Comparison of ENCODE assay signal across 8 cellular contexts in genomic region chr15:40806672-40807027, GRCh38. TPM values are rescaled to one million over a fixed set of nuclear protein-coding genes. Genes with fewer than 3 reads are reported as not detected.
DNase-seq lines count a peak whose midpoint lies in the region; ATAC-seq and TF ChIP-seq lines count a peak whose summit lies in the region.

No MANE protein-coding gene starts in this region.

- CTCF ChIA-PET in BJ (lab: Yijun Ruan, JAX), result interaction anchor here (1.4 to 1.9 kb wide), 4 partner anchors 15 to 87 kb away, joined by 4 to 12 read pairs (median 6); partner anchors contain the start of gene VPS18

- intact Hi-C loops in colonic mucosa (cut with DNase I), result no loop called here

- peaks cover 7% of the 10 kb centered on the region for H3K4me1 ChIP-seq in colonic mucosa

- peak overlapping the region; percentile 96 for H3K27ac ChIP-seq in colonic mucosa

- H3K36me3 ChIP-seq in BJ (ENCODE audit: control insufficient read depth, insufficient read depth, low read length), result peaks cover 3% of the 10 kb centered on the region
- H3K36me3 ChIP-seq in colonic mucosa, result no peaks in the 10 kb centered on the region

- H3K36me3 Mint-ChIP-seq in natural killer cell treated with Interleukin-12 subunit alpha and Interleukin-12 subunit beta and Interleukin-15 and Interleukin-18, amount 100 ng/mL, for 72 hours, result peaks cover 3% of the 10 kb centered on the region

- H3K4me3 Mint-ChIP-seq in natural killer cell treated with Interleukin-12 subunit alpha and Interleukin-12 subunit beta and Interleukin-15 and Interleukin-18, amount 100 ng/mL, for 72 hours, result peak overlapping the region; percentile 100

- DNase-seq in BJ (ENCODE audit: low read depth) (no peak), colonic mucosa (no peak), occipital lobe (lab: John Stamatoyannopoulos, UW) (no peak), NCI-H146 (lab: John Stamatoyannopoulos, UW) (no peak), SK-N-DZ (ENCODE audit: low spot score) (no peak)
- DNase-seq in Jurkat, Clone E6-1 (ENCODE audit: low read depth, low spot score), result no peak
- DNase-seq in natural killer cell treated with Interleukin-12 subunit alpha and Interleukin-12 subunit beta and Interleukin-15 and Interleukin-18, amount 100 ng/mL, for 72 hours (ENCODE audit: low spot score), result no peak

- no peak for ATAC-seq in natural killer cell treated with Interleukin-12 subunit alpha and Interleukin-12 subunit beta and Interleukin-15 and Interleukin-18, amount 100 ng/mL, for 72 hours
- no peak for ATAC-seq in HG03175 (IDR thresholded peaks at IDR 0.05; ENCODE audit: unreplicated experiment)

- H3K9ac ChIP-seq in colonic mucosa (ENCODE audit: low read depth in 2 of 2, low read length in 2 of 2), result peak overlapping the region; percentile 91 to 98

- peaks cover 21 to 29% of the 10 kb centered on the region in 2 donors for H3K4me1 Mint-ChIP-seq in natural killer cell treated with Interleukin-12 subunit alpha and Interleukin-12 subunit beta and Interleukin-15 and Interleukin-18, amount 100 ng/mL, for 72 hours (ENCODE audit: low read depth in 2 of 2)

- H3K27ac Mint-ChIP-seq in natural killer cell treated with Interleukin-12 subunit alpha and Interleukin-12 subunit beta and Interleukin-15 and Interleukin-18, amount 100 ng/mL, for 72 hours, result peak overlapping the region; percentile 98 to 99

- TF ChIP-seq CTCF in BJ (IDR thresholded peaks at IDR 0.05; ENCODE audit: insufficient read depth, low read depth, low read length) (no peak), colonic mucosa (IDR thresholded peaks at IDR 0.05) (no peak)

- no peaks in the 10 kb centered on the region for H3K9me3 Mint-ChIP-seq in natural killer cell treated with Interleukin-12 subunit alpha and Interleukin-12 subunit beta and Interleukin-15 and Interleukin-18, amount 100 ng/mL, for 72 hours

- POLR2A ChIA-PET in BJ (lab: Charles Lee), result no interaction called here

- H3K27me3 ChIP-seq in BJ (ENCODE audit: control insufficient read depth, insufficient read depth, low read length) (no peaks in the 10 kb centered on the region), colonic mucosa (no peaks in the 10 kb centered on the region)

- peak overlapping the region; percentile 71 for H3K4me3 ChIP-seq in BJ (ENCODE audit: low read depth, low read length)
- peak overlapping the region; percentile 81 for H3K4me3 ChIP-seq in Jurkat, Clone E6-1 (ENCODE audit: low read length)
- peak overlapping the region; percentile 97 for H3K4me3 ChIP-seq in colonic mucosa

- H3K27me3 Mint-ChIP-seq in natural killer cell treated with Interleukin-12 subunit alpha and Interleukin-12 subunit beta and Interleukin-15 and Interleukin-18, amount 100 ng/mL, for 72 hours, result no peaks in the 10 kb centered on the region

- no peaks in the 10 kb centered on the region for H3K9me3 ChIP-seq in colonic mucosa

RNA-seq across cellular contexts. Expression of gene ZFYVE19, which starts 0.2 kb away (rescaled TPM):
- 22.6 and 31.9 TPM in 2 replicates for polyA plus RNA-seq in BJ (2011; rRNA removed)
- 13.2 and 20.4 TPM in 2 replicates for polyA minus RNA-seq in BJ (2011; rRNA and poly(A)+ RNA removed)
- 33.2 TPM for polyA plus RNA-seq in Jurkat, Clone E6-1 (2012; ENCODE audit: insufficient read depth, insufficient read length)
- 10 to 100 TPM; 22.9 to 27.9 TPM for total RNA-seq in colonic mucosa
- total RNA-seq in natural killer cell treated with Interleukin-12 subunit alpha and Interleukin-12 subunit beta and Interleukin-15 and Interleukin-18, amount 100 ng/mL, for 72 hours, result 10 to 100 TPM; 17.2 to 39.1 TPM
- total RNA-seq in occipital lobe, result 21.8 TPM
- 35.9 and 37.3 TPM in 2 replicates for polyA plus RNA-seq in SK-N-DZ (2014; cell fraction: cytosol; rRNA removed)
- polyA plus RNA-seq in SK-N-DZ (2014; cell fraction: nucleus; rRNA removed), result 53.6 and 67.3 TPM in 2 replicates

RNA-seq across cellular contexts. Expression of gene DNAJC17, which starts 0.6 kb away (rescaled TPM):
- polyA plus RNA-seq in BJ (2011; rRNA removed), result 30.8 and 37.1 TPM in 2 replicates
- polyA minus RNA-seq in BJ (2011; rRNA and poly(A)+ RNA removed), result 16.2 and 18.6 TPM in 2 replicates
- polyA plus RNA-seq in Jurkat, Clone E6-1 (2012; ENCODE audit: insufficient read depth, insufficient read length), result 50.2 TPM
- total RNA-seq in colonic mucosa (10 to 100 TPM; 38.1 to 48.0 TPM), occipital lobe (12.8 TPM)
- total RNA-seq in natural killer cell treated with Interleukin-12 subunit alpha and Interleukin-12 subunit beta and Interleukin-15 and Interleukin-18, amount 100 ng/mL, for 72 hours, result 10 to 100 TPM; 40.4 to 62.6 TPM
- 67.8 and 69.3 TPM in 2 replicates for polyA plus RNA-seq in SK-N-DZ (2014; cell fraction: cytosol; rRNA removed)
- polyA plus RNA-seq in SK-N-DZ (2014; cell fraction: nucleus; rRNA removed), result 37.5 and 67.9 TPM in 2 replicates

RNA-seq across cellular contexts. Expression of gene PPP1R14D, which starts 21.9 kb away (rescaled TPM):
- polyA plus RNA-seq in BJ (2011; rRNA removed), result not detected in 2 replicates
- not detected in 2 replicates for polyA minus RNA-seq in BJ (2011; rRNA and poly(A)+ RNA removed)
- polyA plus RNA-seq in Jurkat, Clone E6-1 (2012; ENCODE audit: insufficient read depth, insufficient read length), result not detected
- 100 to 1,000 TPM; 137 to 166 TPM for total RNA-seq in colonic mucosa
- not detected for total RNA-seq in natural killer cell treated with Interleukin-12 subunit alpha and Interleukin-12 subunit beta and Interleukin-15 and Interleukin-18, amount 100 ng/mL, for 72 hours
- not detected for total RNA-seq in occipital lobe
- 0.65 TPM in 1 of 2 replicates, not detected in the other for polyA plus RNA-seq in SK-N-DZ (2014; cell fraction: cytosol; rRNA removed)
- not detected in 2 replicates for polyA plus RNA-seq in SK-N-DZ (2014; cell fraction: nucleus; rRNA removed)

RNA-seq across cellular contexts. Expression of gene C15orf62, which starts 36.9 kb away (rescaled TPM):
- polyA plus RNA-seq in BJ (2011; rRNA removed), result 0.04 TPM in 1 of 2 replicates, not detected in the other
- not detected in 2 replicates for polyA minus RNA-seq in BJ (2011; rRNA and poly(A)+ RNA removed)
- 1.3 TPM for polyA plus RNA-seq in Jurkat, Clone E6-1 (2012; ENCODE audit: insufficient read depth, insufficient read length)
- under 1 TPM; 0.74 to 0.80 TPM for total RNA-seq in colonic mucosa
- total RNA-seq in natural killer cell treated with Interleukin-12 subunit alpha and Interleukin-12 subunit beta and Interleukin-15 and Interleukin-18, amount 100 ng/mL, for 72 hours, result under 1 TPM; 0.12 to 0.22 TPM
- not detected for total RNA-seq in occipital lobe
- polyA plus RNA-seq in SK-N-DZ (2014; cell fraction: cytosol; rRNA removed), result 2.1 and 2.9 TPM in 2 replicates
- 1.9 and 2.4 TPM in 2 replicates for polyA plus RNA-seq in SK-N-DZ (2014; cell fraction: nucleus; rRNA removed)

RNA-seq across cellular contexts. Expression of gene SPINT1, which starts 37.2 kb away (rescaled TPM):
- polyA plus RNA-seq in BJ (2011; rRNA removed), result 0.22 and 1.1 TPM in 2 replicates
- polyA minus RNA-seq in BJ (2011; rRNA and poly(A)+ RNA removed), result 1.9 and 3.5 TPM in 2 replicates
- polyA plus RNA-seq in Jurkat, Clone E6-1 (2012; ENCODE audit: insufficient read depth, insufficient read length), result 16.7 TPM
- total RNA-seq in colonic mucosa, result 100 to 1,000 TPM; 280 to 330 TPM
- 1 to 10 TPM; 1.0 to 1.5 TPM for total RNA-seq in natural killer cell treated with Interleukin-12 subunit alpha and Interleukin-12 subunit beta and Interleukin-15 and Interleukin-18, amount 100 ng/mL, for 72 hours
- 5.1 TPM for total RNA-seq in occipital lobe
- 0.23 and 0.52 TPM in 2 replicates for polyA plus RNA-seq in SK-N-DZ (2014; cell fraction: cytosol; rRNA removed)
- 0.20 and 0.52 TPM in 2 replicates for polyA plus RNA-seq in SK-N-DZ (2014; cell fraction: nucleus; rRNA removed)

Comparison
In these comparisons a context has a peak if more than half of its experiments do, and no peak if none do; other contexts are left out.
1. RNA of gene PPP1R14D, which starts 21.9 kb away (total RNA-seq): 137 to 166 TPM in colonic mucosa; not detected in natural killer cell treated with Interleukin-12 subunit alpha and Interleukin-12 subunit beta and Interleukin-15 and Interleukin-18, amount 100 ng/mL, for 72 hours and not detected in occipital lobe (single experiment); every median in the first group is over 100 times any median in the second.
2. Peak in every context shown above with its lines, with median percentiles within 50 percentile points of each other: H3K4me3 ChIP-seq.